In genomic region chr17:41421617-41422016, GRCh38 we compare ENCODE assay signal across 26 cellular contexts. TPM values are rescaled to one million over a fixed set of nuclear protein-coding genes. Genes with fewer than 3 reads are reported as not detected.
"Had no signal": no experiment of that assay in that cellular context is flagged by ENCODE, and none has a peak within 500 bp of the region (broad histone marks: within the 10 kb centered on the region; RNA-seq: fewer than 3 reads in every experiment).

No MANE protein-coding gene starts in this region.

- H3K4me3 Mint-ChIP-seq: activated CD4-positive, alpha-beta memory T cell treated with anti-CD3 and anti-CD28 coated beads, Interleukin-2, amount 10 ng/mL, durations not matched to agents 7 days and 5 days; activated CD4-positive, alpha-beta T cell treated with anti-CD3 and anti-CD28 coated beads, Interleukin-2, amount 10 ng/mL, durations not matched to agents 24 days and 14 days; activated naive CD4-positive, alpha-beta T cell treated with anti-CD3 and anti-CD28 coated beads, Interleukin-2, amount 10 ng/mL, durations not matched to agents 7 days and 5 days; brain; central memory CD8-positive, alpha-beta T cell; effector memory CD8-positive, alpha-beta T cell; nephron; stimulated activated memory B cell treated with anti-CD40 and anti-IgM and Interleukin-4, amounts not matched to agents 10 μg/mL and 1 μg/mL and 100 μg/mL, for 72 hours had no signal

- H3K9me3 ChIP-seq: esophagus squamous epithelium, heart right ventricle, left lung, pancreas, stomach, suprapubic skin, tibial nerve had no signal

- H3K4me1 ChIP-seq: left lung, pancreas had no signal

- ATAC-seq: activated CD4-positive, CD25-positive, alpha-beta regulatory T cell treated with anti-CD3 and anti-CD28 coated beads, Interleukin-2, amount 50 U/mL, for 24 hours; effector memory CD8-positive, alpha-beta T cell; heart right ventricle; left lung; pancreas; right cardiac atrium; stimulated activated memory B cell treated with anti-CD40 and anti-IgM and Interleukin-4, amounts not matched to agents 10 μg/mL and 1 μg/mL and 100 μg/mL, for 72 hours had no signal

- H3K4me3 ChIP-seq: esophagus squamous epithelium, heart right ventricle, left lung, pancreas, skin epidermis, stomach, suprapubic skin, tibial nerve had no signal

- H3K27me3 ChIP-seq: esophagus squamous epithelium, left lung, stomach, tibial nerve had no signal

- H3K4me1 Mint-ChIP-seq: activated CD4-positive, alpha-beta memory T cell treated with anti-CD3 and anti-CD28 coated beads, Interleukin-2, amount 10 ng/mL, durations not matched to agents 7 days and 5 days; activated CD4-positive, alpha-beta T cell treated with anti-CD3 and anti-CD28 coated beads, Interleukin-2, amount 10 ng/mL, durations not matched to agents 24 days and 14 days; activated naive CD4-positive, alpha-beta T cell treated with anti-CD3 and anti-CD28 coated beads, Interleukin-2, amount 10 ng/mL, durations not matched to agents 7 days and 5 days had no signal

- H3K36me3 Mint-ChIP-seq: activated naive CD4-positive, alpha-beta T cell treated with anti-CD3 and anti-CD28 coated beads, Interleukin-2, amount 10 ng/mL, durations not matched to agents 7 days and 5 days; brain; stimulated activated memory B cell treated with anti-CD40 and anti-IgM and Interleukin-4, amounts not matched to agents 10 μg/mL and 1 μg/mL and 100 μg/mL, for 72 hours had no signal

- H3K36me3 ChIP-seq: esophagus squamous epithelium, heart right ventricle, left lung, pancreas, stomach, suprapubic skin, tibial nerve had no signal

- DNase-seq: activated CD4-positive, alpha-beta memory T cell treated with anti-CD3 and anti-CD28 coated beads, Interleukin-2, amount 10 ng/mL, durations not matched to agents 7 days and 5 days; activated CD4-positive, alpha-beta T cell treated with anti-CD3 and anti-CD28 coated beads, Interleukin-2, amount 10 ng/mL, durations not matched to agents 24 days and 14 days; activated effector memory CD4-positive, alpha-beta T cell treated with anti-CD3 and anti-CD28 coated beads, Interleukin-2, amount 50 U/mL, for 16 hours; activated naive CD4-positive, alpha-beta T cell treated with anti-CD3 and anti-CD28 coated beads, Interleukin-2, amount 10 ng/mL, durations not matched to agents 7 days and 5 days; anterior cingulate cortex; effector memory CD8-positive, alpha-beta T cell; esophagus squamous epithelium; heart right ventricle; left lung; pancreas; right cardiac atrium; stimulated activated CD4-positive, alpha-beta T cell treated with anti-CD3 and anti-CD28 coated beads, Interleukin-2, amount 100 ng/mL, for 24 hours; stomach had no signal

- H3K27ac ChIP-seq: heart right ventricle, left lung, pancreas, stomach, tibial nerve had no signal

- H3K27ac Mint-ChIP-seq: activated CD4-positive, alpha-beta memory T cell treated with anti-CD3 and anti-CD28 coated beads, Interleukin-2, amount 10 ng/mL, durations not matched to agents 7 days and 5 days; activated CD4-positive, alpha-beta T cell treated with anti-CD3 and anti-CD28 coated beads, Interleukin-2, amount 10 ng/mL, durations not matched to agents 24 days and 14 days; activated naive CD4-positive, alpha-beta T cell treated with anti-CD3 and anti-CD28 coated beads, Interleukin-2, amount 10 ng/mL, durations not matched to agents 7 days and 5 days; brain; effector memory CD8-positive, alpha-beta T cell; nephron; stimulated activated memory B cell treated with anti-CD40 and anti-IgM and Interleukin-4, amounts not matched to agents 10 μg/mL and 1 μg/mL and 100 μg/mL, for 72 hours had no signal

- H3K9me3 Mint-ChIP-seq: activated CD4-positive, alpha-beta memory T cell treated with anti-CD3 and anti-CD28 coated beads, Interleukin-2, amount 10 ng/mL, durations not matched to agents 7 days and 5 days; activated CD4-positive, alpha-beta T cell treated with anti-CD3 and anti-CD28 coated beads, Interleukin-2, amount 10 ng/mL, durations not matched to agents 24 days and 14 days; activated naive CD4-positive, alpha-beta T cell treated with anti-CD3 and anti-CD28 coated beads, Interleukin-2, amount 10 ng/mL, durations not matched to agents 7 days and 5 days; brain; central memory CD8-positive, alpha-beta T cell; effector memory CD8-positive, alpha-beta T cell; nephron; stimulated activated memory B cell treated with anti-CD40 and anti-IgM and Interleukin-4, amounts not matched to agents 10 μg/mL and 1 μg/mL and 100 μg/mL, for 72 hours had no signal

- H3K27me3 Mint-ChIP-seq: activated CD4-positive, alpha-beta memory T cell treated with anti-CD3 and anti-CD28 coated beads, Interleukin-2, amount 10 ng/mL, durations not matched to agents 7 days and 5 days; activated CD4-positive, alpha-beta T cell treated with anti-CD3 and anti-CD28 coated beads, Interleukin-2, amount 10 ng/mL, durations not matched to agents 24 days and 14 days; stimulated activated memory B cell treated with anti-CD40 and anti-IgM and Interleukin-4, amounts not matched to agents 10 μg/mL and 1 μg/mL and 100 μg/mL, for 72 hours had no signal

RNA-seq across cellular contexts. Expression of gene KRT37, which starts 2.8 kb away (rescaled TPM):
- total RNA-seq: activated CD4-positive, alpha-beta memory T cell treated with anti-CD3 and anti-CD28 coated beads, Interleukin-2, amount 10 ng/mL, durations not matched to agents 7 days and 5 days; activated CD4-positive, alpha-beta T cell treated with anti-CD3 and anti-CD28 coated beads, Interleukin-2, amount 10 ng/mL, durations not matched to agents 24 days and 14 days; dermis microvascular lymphatic vessel endothelial cell; esophagus squamous epithelium; heart right ventricle; left lung; mononuclear cell; myocyte; pancreas; pulmonary artery endothelial cell; right cardiac atrium; stomach; T-helper 2 cell treated with Interferon-gamma antibody and Interleukin-4, amounts not matched to agents 100 ng/mL and 5 ng/mL, for 36 hours; tibial nerve had no signal
- polyA plus RNA-seq: heart right ventricle, pancreas, right cardiac atrium, stomach had no signal

RNA-seq across cellular contexts. Expression of gene KRT38, which starts 19.2 kb away (rescaled TPM):
- total RNA-seq: activated CD4-positive, alpha-beta memory T cell treated with anti-CD3 and anti-CD28 coated beads, Interleukin-2, amount 10 ng/mL, durations not matched to agents 7 days and 5 days; activated CD4-positive, alpha-beta T cell treated with anti-CD3 and anti-CD28 coated beads, Interleukin-2, amount 10 ng/mL, durations not matched to agents 24 days and 14 days; dermis microvascular lymphatic vessel endothelial cell; heart right ventricle; left lung; mononuclear cell; myocyte; pancreas; pulmonary artery endothelial cell; right cardiac atrium; stomach; T-helper 2 cell treated with Interferon-gamma antibody and Interleukin-4, amounts not matched to agents 100 ng/mL and 5 ng/mL, for 36 hours; tibial nerve had no signal
- polyA plus RNA-seq: heart right ventricle, pancreas, right cardiac atrium, stomach had no signal

RNA-seq across cellular contexts. Expression of gene KRT31, which starts 24.2 kb away (rescaled TPM):
- total RNA-seq: activated CD4-positive, alpha-beta memory T cell treated with anti-CD3 and anti-CD28 coated beads, Interleukin-2, amount 10 ng/mL, durations not matched to agents 7 days and 5 days; activated CD4-positive, alpha-beta T cell treated with anti-CD3 and anti-CD28 coated beads, Interleukin-2, amount 10 ng/mL, durations not matched to agents 24 days and 14 days; dermis microvascular lymphatic vessel endothelial cell; heart right ventricle; left lung; mononuclear cell; pancreas; pulmonary artery endothelial cell; right cardiac atrium; stomach; T-helper 2 cell treated with Interferon-gamma antibody and Interleukin-4, amounts not matched to agents 100 ng/mL and 5 ng/mL, for 36 hours; tibial nerve had no signal
- polyA plus RNA-seq: pancreas, right cardiac atrium had no signal

RNA-seq across cellular contexts. Expression of gene KRT34, which starts 39.5 kb away (rescaled TPM):
- total RNA-seq: activated CD4-positive, alpha-beta memory T cell treated with anti-CD3 and anti-CD28 coated beads, Interleukin-2, amount 10 ng/mL, durations not matched to agents 7 days and 5 days; activated CD4-positive, alpha-beta T cell treated with anti-CD3 and anti-CD28 coated beads, Interleukin-2, amount 10 ng/mL, durations not matched to agents 24 days and 14 days; dermis microvascular lymphatic vessel endothelial cell; heart right ventricle; left lung; pancreas; pulmonary artery endothelial cell; right cardiac atrium; stomach; T-helper 2 cell treated with Interferon-gamma antibody and Interleukin-4, amounts not matched to agents 100 ng/mL and 5 ng/mL, for 36 hours; tibial nerve had no signal
- polyA plus RNA-seq: heart right ventricle, pancreas, right cardiac atrium had no signal

RNA-seq across cellular contexts. Expression of gene KRT32, which starts 45.6 kb away (rescaled TPM):
- total RNA-seq: activated CD4-positive, alpha-beta memory T cell treated with anti-CD3 and anti-CD28 coated beads, Interleukin-2, amount 10 ng/mL, durations not matched to agents 7 days and 5 days; activated CD4-positive, alpha-beta T cell treated with anti-CD3 and anti-CD28 coated beads, Interleukin-2, amount 10 ng/mL, durations not matched to agents 24 days and 14 days; dermis microvascular lymphatic vessel endothelial cell; left lung; mononuclear cell; myocyte; pancreas; pulmonary artery endothelial cell; right cardiac atrium; stomach; T-helper 2 cell treated with Interferon-gamma antibody and Interleukin-4, amounts not matched to agents 100 ng/mL and 5 ng/mL, for 36 hours had no signal
- polyA plus RNA-seq: right cardiac atrium had no signal
